Comparison of ENCODE assay signal across 9 cellular contexts in genomic region chr12:132154341-132154761, GRCh38. TPM values are rescaled to one million over a fixed set of nuclear protein-coding genes. Genes with fewer than 3 reads are reported as not detected.
DNase-seq lines count a peak whose midpoint lies in the region; ATAC-seq and TF ChIP-seq lines count a peak whose summit lies in the region.
"Had no signal": no experiment of that assay in that cellular context is flagged by ENCODE, and none has a peak within 500 bp of the region (broad histone marks: within the 10 kb centered on the region; RNA-seq: fewer than 3 reads in every experiment).

No MANE protein-coding gene starts in this region.

- H3K4me3 Mint-ChIP-seq in CD8-positive, alpha-beta T cell = peak overlapping the region; percentile 8
- no peak overlapping the region for H3K4me3 Mint-ChIP-seq in mesothelial cell of epicardium
- H3K4me3 Mint-ChIP-seq: HFFc6 had no signal

- peaks cover 8% of the 10 kb centered on the region; the same call in 1 of the 2 replicates for H4K20me1 ChIP-seq in OCI-LY3 (ENCODE audit: insufficient read depth, low read length)

- intact Hi-C loops in CD8-positive, alpha-beta T cell (cut with DNase I, micrococcal nuclease) = loop anchor here (1.0 to 10.0 kb wide), 7 partner anchors 34 to 461 kb away; no protein-coding TSS in a partner anchor

- H2AFZ ChIP-seq in OCI-LY3 (ENCODE audit: low read depth, low read length) = 0 out of 2 replicates have a peak overlapping the region, but pooled peaks have one; percentile 60

- H3K27me3 Mint-ChIP-seq in CD8-positive, alpha-beta T cell (ENCODE audit: low read depth) = no peaks in the 10 kb centered on the region
- no peaks in the 10 kb centered on the region for H3K27me3 Mint-ChIP-seq in mesothelial cell of epicardium (ENCODE audit: low read depth)

- peak; percentile 9 for ATAC-seq in CD8-positive, alpha-beta T cell
- peak; percentile 9 for ATAC-seq in GM21528 (IDR thresholded peaks at IDR 0.05; ENCODE audit: low FRiP score, unreplicated experiment)

- H3K27me3 ChIP-seq in CD8-positive, alpha-beta T cell (ENCODE audit: insufficient read depth, low read length) = no peaks in the 10 kb centered on the region
- no peaks in the 10 kb centered on the region for H3K27me3 ChIP-seq in OCI-LY3 (ENCODE audit: low read depth, low read length)

- TF ChIP-seq CTCF in CD8-positive, alpha-beta T cell (IDR thresholded peaks at IDR 0.05) = no peak
- TF ChIP-seq CTCF in OCI-LY3 (IDR thresholded peaks at IDR 0.05; ENCODE audit: low read depth, low read length) (no peak), mesothelial cell of epicardium (IDR thresholded peaks at IDR 0.05; ENCODE audit: unreplicated experiment) (no peak)

- H3K36me3 Mint-ChIP-seq in CD8-positive, alpha-beta T cell = peaks cover 5% of the 10 kb centered on the region
- no peaks in the 10 kb centered on the region for H3K36me3 Mint-ChIP-seq in mesothelial cell of epicardium

- no peaks in the 10 kb centered on the region for H3K79me2 ChIP-seq in OCI-LY3 (ENCODE audit: low read length)

- no peaks in the 10 kb centered on the region for H3K9me3 ChIP-seq in CD8-positive, alpha-beta T cell (ENCODE audit: low read length)
- peaks cover 9% of the 10 kb centered on the region for H3K9me3 ChIP-seq in OCI-LY3 (ENCODE audit: insufficient read depth, low read length)

- no peak overlapping the region for H3K4me3 ChIP-seq in CD8-positive, alpha-beta T cell (ENCODE audit: low read depth, low read length)
- H3K4me3 ChIP-seq in OCI-LY3 (ENCODE audit: low read length) = peak overlapping the region; percentile 69

- no peak overlapping the region for H3K27ac ChIP-seq in CD8-positive, alpha-beta T cell (ENCODE audit: low read depth, low read length)
- peak overlapping the region; percentile 45 for H3K27ac ChIP-seq in OCI-LY3 (ENCODE audit: low read length)
- no peak overlapping the region for H3K27ac ChIP-seq in substantia nigra (ENCODE audit: low read depth, low read length, poor library complexity, severe bottlenecking)

- CTCF ChIA-PET in CD8-positive, alpha-beta T cell (lab: Charles Lee) = interaction anchor here (0.6 to 3.8 kb wide), 17 partner anchors 8 to 368 kb away, joined by 3 to 44 read pairs (median 7); partner anchors contain the start of gene NOC4L

- POLR2A ChIA-PET in CD8-positive, alpha-beta T cell (lab: Charles Lee) = interaction anchor here (1.0 to 1.6 kb wide), 4 partner anchors 31 to 65 kb away, joined by 3 to 9 read pairs (median 4); no protein-coding TSS in a partner anchor

- H3K4me1 Mint-ChIP-seq in CD8-positive, alpha-beta T cell (ENCODE audit: low read depth) = peaks cover 2% of the 10 kb centered on the region
- no peaks in the 10 kb centered on the region for H3K4me1 Mint-ChIP-seq in mesothelial cell of epicardium

- peak overlapping the region; percentile 30; the same call in 1 of the 2 replicates for H3K9ac ChIP-seq in OCI-LY3 (ENCODE audit: low read length)

- peak overlapping the region; percentile 84 for H3K4me2 ChIP-seq in OCI-LY3 (ENCODE audit: low read length)

- no peaks in the 10 kb centered on the region for H3K9me3 Mint-ChIP-seq in CD8-positive, alpha-beta T cell
- H3K9me3 Mint-ChIP-seq in mesothelial cell of epicardium = no peaks in the 10 kb centered on the region
- H3K9me3 Mint-ChIP-seq: HFFc6 had no signal

- H3K4me1 ChIP-seq in CD8-positive, alpha-beta T cell (ENCODE audit: insufficient read depth, low read length) = peaks cover 5% of the 10 kb centered on the region
- H3K4me1 ChIP-seq in OCI-LY3 (ENCODE audit: low read length) = peaks cover 12% of the 10 kb centered on the region

- H3K36me3 ChIP-seq in CD8-positive, alpha-beta T cell (ENCODE audit: insufficient read depth, low read length) = peaks cover 18% of the 10 kb centered on the region
- H3K36me3 ChIP-seq in OCI-LY3 (replicated peaks; ENCODE audit: low read depth, low read length) = peaks cover 25% of the 10 kb centered on the region

- peak in 1 of 7 experiments; percentile 25 for DNase-seq in CD8-positive, alpha-beta T cell
- DNase-seq in mesothelial cell of epicardium (ENCODE audit: low spot score in 2 of 2, unreplicated experiment in 2 of 2) (peak in 1 of 2 experiments; percentile 14), NAMALWA (ENCODE audit: low spot score) (no peak), SW 1271 (lab: John Stamatoyannopoulos, UW) (no peak), cerebellum (ENCODE audit: low spot score) (no peak), substantia nigra (lab: John Stamatoyannopoulos, UW) (no peak)

- H3K27ac Mint-ChIP-seq in CD8-positive, alpha-beta T cell = no peak overlapping the region
- H3K27ac Mint-ChIP-seq in mesothelial cell of epicardium = peak overlapping the region; percentile 9
- H3K27ac Mint-ChIP-seq: HFFc6 had no signal

RNA-seq across cellular contexts. Expression of gene NOC4L, which starts 10.1 kb away (rescaled TPM):
- total RNA-seq in CD8-positive, alpha-beta T cell = 10 to 100 TPM; 25.8 to 28.3 TPM
- total RNA-seq in mesothelial cell of epicardium (24.3 to 27.4 TPM (median 25.1 TPM) in 3 replicates), cerebellum (8.5 TPM)

RNA-seq across cellular contexts. Expression of gene DDX51, which starts 10.2 kb away (rescaled TPM):
- total RNA-seq in CD8-positive, alpha-beta T cell = 10 to 100 TPM; 61.5 to 66.5 TPM
- total RNA-seq in mesothelial cell of epicardium (31.4 to 34.0 TPM (median 32.5 TPM) in 3 replicates), cerebellum (13.1 TPM)
